8 cellular contexts compared by ENCODE assay signal in genomic region chrX:121579016-121579760, GRCh38.
DNase-seq lines count a peak whose midpoint lies in the region; ATAC-seq, FAIRE-seq and TF ChIP-seq lines count a peak whose summit lies in the region.

No MANE protein-coding gene starts in this region.

- no peak for TF ChIP-seq POLR2A in GM12892 (IDR thresholded peaks at IDR 0.05; ENCODE audit: low read depth, low read length)

- DNase-seq in DMS53 treated with DMSO at 0.1 percent for 48 hours (lab: John Stamatoyannopoulos, UW; ENCODE audit: unreplicated experiment) = peak; percentile 29
- DNase-seq in KBM-7 = peak; percentile 17
- DNase-seq in astrocyte of the spinal cord (ENCODE audit: low read depth, low spot score) = peak; percentile 2
- DNase-seq in pons (ENCODE audit: low spot score) = peak; percentile 21
- no peak for DNase-seq in GM12892 (ENCODE audit: insufficient read length)
- DNase-seq in NCI-H2107 treated with DMSO at 0.1 percent for 48 hours (lab: John Stamatoyannopoulos, UW; ENCODE audit: unreplicated experiment) = no peak

- no peak overlapping the region for H3K4me3 ChIP-seq in astrocyte of the spinal cord (ENCODE audit: low read depth, low read length)

- peak; percentile 85 for ATAC-seq in GM18909 (IDR thresholded peaks at IDR 0.05; ENCODE audit: poor library complexity, unreplicated experiment)
- ATAC-seq in HG02678 (IDR thresholded peaks at IDR 0.05; ENCODE audit: unreplicated experiment) = no peak

- no peak for FAIRE-seq in GM12892 (lab: Jason Lieb, UNC)

- in situ Hi-C loops in KBM-7 (cut with MboI; ENCODE audit: low pct_unique_long_range_greater_than_20kb, low sequenced_read_pairs) = no loop called here
- in situ Hi-C loops in astrocyte of the spinal cord (cut with HindIII; ENCODE audit: low sequenced_read_pairs) = no loop called here

- TF ChIP-seq CTCF in astrocyte of the spinal cord (IDR thresholded peaks at IDR 0.05; ENCODE audit: low read depth, low read length) = peak; percentile 19

Comparison
In these comparisons a context has a peak if more than half of its experiments do, and no peak if none do; other contexts are left out.
1. DNase-seq: peak in DMS53 treated with DMSO at 0.1 percent for 48 hours (single experiment), KBM-7 (single experiment), astrocyte of the spinal cord (single experiment) and pons (single experiment); none in GM12892 (single experiment) and NCI-H2107 treated with DMSO at 0.1 percent for 48 hours (single experiment).